ENCODE assay signal across 8 cellular contexts in the genomic region with DNA sequence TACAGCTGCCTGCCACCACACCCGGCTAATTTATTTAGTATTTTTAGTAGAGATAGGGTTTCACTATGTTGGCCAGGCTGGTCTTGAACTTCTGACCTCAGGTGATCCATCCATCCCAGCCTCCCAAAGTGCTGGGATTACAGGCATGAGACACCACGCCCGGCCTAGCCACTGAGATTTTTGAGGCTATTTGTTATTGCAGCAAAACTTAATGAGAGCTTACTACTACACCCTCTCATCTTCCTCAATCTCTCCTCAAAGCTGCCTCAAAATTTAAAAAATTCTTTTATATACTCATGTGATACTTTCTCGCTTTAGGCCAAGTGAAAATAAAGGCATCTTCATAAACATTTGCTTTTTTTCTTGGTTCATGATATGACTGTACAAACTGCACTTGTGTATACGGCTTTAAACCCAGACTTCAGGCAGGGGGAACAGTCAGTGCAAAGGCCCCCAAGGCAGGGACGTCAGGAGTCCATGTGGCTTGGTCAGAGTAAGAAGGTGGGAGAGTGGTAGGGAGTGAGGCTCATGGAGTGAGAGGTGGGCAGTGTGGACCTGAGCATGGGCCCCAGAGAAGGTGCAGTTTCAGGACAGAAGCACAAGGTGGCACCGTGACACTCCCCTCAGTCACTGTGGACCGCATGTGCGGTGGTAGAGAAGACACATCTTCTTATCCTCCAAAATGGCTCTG. TPM values are rescaled to one million over a fixed set of nuclear protein-coding genes. Genes with fewer than 3 reads are reported as not detected.
A peak's percentile ranks its signal among the peaks of the same experiment; 100 is the strongest.
DNase-seq lines count a peak whose midpoint lies in the region; ATAC-seq and TF ChIP-seq lines count a peak whose summit lies in the region.

No MANE protein-coding gene starts in this region.

- H3K4me3 Mint-ChIP-seq in activated naive CD4-positive, alpha-beta T cell treated with anti-CD3 and anti-CD28 coated beads, Interleukin-2, amount 10 ng/mL, durations not matched to agents 7 days and 5 days, result no peak overlapping the region
- no peak overlapping the region for H3K4me3 Mint-ChIP-seq in progenitor cell of endocrine pancreas (ENCODE audit: low read depth)

- H3K4me3 ChIP-seq in MM.1S (ENCODE audit: low read length) (no peak overlapping the region), SJSA1 (no peak overlapping the region), aorta (ENCODE audit: low read length in 2 of 2) (no peak overlapping the region)

- peak; percentile 92 for TF ChIP-seq CTCF in MM.1S (IDR thresholded peaks at IDR 0.05; ENCODE audit: low read length)
- TF ChIP-seq CTCF in progenitor cell of endocrine pancreas (IDR thresholded peaks at IDR 0.05; ENCODE audit: unreplicated experiment), result peak; percentile 75

- no peaks in the 10 kb centered on the region for H3F3A ChIP-seq in MM.1S (ENCODE audit: insufficient read depth, low read length)

- no peaks in the 10 kb centered on the region for H3K79me2 ChIP-seq in MM.1S (ENCODE audit: low read length)

- no peak overlapping the region for H3K9ac ChIP-seq in MM.1S (ENCODE audit: low read length)

- peaks cover 32% of the 10 kb centered on the region for H3K27me3 Mint-ChIP-seq in activated naive CD4-positive, alpha-beta T cell treated with anti-CD3 and anti-CD28 coated beads, Interleukin-2, amount 10 ng/mL, durations not matched to agents 7 days and 5 days
- H3K27me3 Mint-ChIP-seq in progenitor cell of endocrine pancreas, result peaks cover 23% of the 10 kb centered on the region

- no peaks in the 10 kb centered on the region for H4K20me1 ChIP-seq in MM.1S (ENCODE audit: insufficient read depth, low read length)

- CTCF ChIA-PET in activated naive CD4-positive, alpha-beta T cell treated with anti-CD3 and anti-CD28 coated beads, Interleukin-2, amount 10 ng/mL, durations not matched to agents 7 days and 5 days (lab: Charles Lee), result interaction anchor here (1.3 to 8.2 kb wide), 14 partner anchors 16 to 296 kb away, joined by 5 to 190 read pairs (median 8); no protein-coding TSS in a partner anchor

- peaks cover 28% of the 10 kb centered on the region for H3K4me1 Mint-ChIP-seq in activated naive CD4-positive, alpha-beta T cell treated with anti-CD3 and anti-CD28 coated beads, Interleukin-2, amount 10 ng/mL, durations not matched to agents 7 days and 5 days
- H3K4me1 Mint-ChIP-seq in progenitor cell of endocrine pancreas (ENCODE audit: low read depth), result peaks cover 4% of the 10 kb centered on the region

- H3K9me2 ChIP-seq in MM.1S (replicated peaks; ENCODE audit: insufficient read depth, low read length), result no peaks in the 10 kb centered on the region

- 44 to 50% methylated on average over 9 of the region's 9 CpGs for WGBS in aorta, 2 donors

- no peaks in the 10 kb centered on the region for H3K9me3 ChIP-seq in MM.1S (replicated peaks; ENCODE audit: insufficient read depth, low read length)
- no peaks in the 10 kb centered on the region for H3K9me3 ChIP-seq in SJSA1 (replicated peaks)
- H3K9me3 ChIP-seq in aorta (ENCODE audit: control insufficient read depth, low read length), result no peaks in the 10 kb centered on the region

- H3K27ac Mint-ChIP-seq in activated naive CD4-positive, alpha-beta T cell treated with anti-CD3 and anti-CD28 coated beads, Interleukin-2, amount 10 ng/mL, durations not matched to agents 7 days and 5 days, result no peak overlapping the region
- H3K27ac Mint-ChIP-seq in progenitor cell of endocrine pancreas, result no peak overlapping the region

- H2AFZ ChIP-seq in MM.1S (ENCODE audit: low read length), result no peak overlapping the region

- intact Hi-C loops in aorta (cut with DNase I), result loop anchor here (1.0 to 10.0 kb wide), 2 partner anchors 97 to 228 kb away; a partner anchor contains a TSS

- DNase-seq in ELR (ENCODE audit: low read depth) (peak; percentile 72), H4 (ENCODE audit: low spot score) (peak; percentile 74), MM.1S (peak; percentile 59), SJSA1 (ENCODE audit: low read depth in 1 of 2, low spot score in 2 of 2) (peak; percentile 45 to 61), glomerular visceral epithelial cell (ENCODE audit: extremely low spot score) (peak; percentile 64), progenitor cell of endocrine pancreas (ENCODE audit: low spot score, unreplicated experiment) (peak; percentile 49), aorta (peak; percentile 73 to 86)
- peak; percentile 81 for DNase-seq in activated naive CD4-positive, alpha-beta T cell treated with anti-CD3 and anti-CD28 coated beads, Interleukin-2, amount 10 ng/mL, durations not matched to agents 7 days and 5 days

- H3K27ac ChIP-seq in MM.1S (ENCODE audit: low read length) (no peak overlapping the region), SJSA1 (no peak overlapping the region), aorta (ENCODE audit: low read depth in 1 of 2, low read length in 2 of 2) (no peak overlapping the region)

- no peaks in the 10 kb centered on the region for H3K36me3 ChIP-seq in MM.1S (replicated peaks; ENCODE audit: insufficient read depth, low read length)
- H3K36me3 ChIP-seq in SJSA1, result no peaks in the 10 kb centered on the region
- H3K36me3 ChIP-seq in aorta (ENCODE audit: control insufficient read depth in 1 of 2, insufficient read depth in 2 of 2, low read length in 1 of 2), result no peaks in the 10 kb centered on the region

- H3K9me3 Mint-ChIP-seq in activated naive CD4-positive, alpha-beta T cell treated with anti-CD3 and anti-CD28 coated beads, Interleukin-2, amount 10 ng/mL, durations not matched to agents 7 days and 5 days, result no peaks in the 10 kb centered on the region
- H3K9me3 Mint-ChIP-seq in progenitor cell of endocrine pancreas (ENCODE audit: low read depth), result peaks cover 4% of the 10 kb centered on the region

- no peaks in the 10 kb centered on the region for H3K36me3 Mint-ChIP-seq in activated naive CD4-positive, alpha-beta T cell treated with anti-CD3 and anti-CD28 coated beads, Interleukin-2, amount 10 ng/mL, durations not matched to agents 7 days and 5 days
- no peaks in the 10 kb centered on the region for H3K36me3 Mint-ChIP-seq in progenitor cell of endocrine pancreas (ENCODE audit: insufficient read depth)

- ATAC-seq in aorta (ENCODE audit: low FRiP score), result peak; percentile 91

- H3K4me1 ChIP-seq in MM.1S (ENCODE audit: low read length) (peaks cover 2% of the 10 kb centered on the region), SJSA1 (replicated peaks) (no peaks in the 10 kb centered on the region), aorta (ENCODE audit: control insufficient read depth in 1 of 2, insufficient read depth in 2 of 2, low read length in 2 of 2) (no peaks in the 10 kb centered on the region)

- H3K27me3 ChIP-seq in MM.1S (replicated peaks; ENCODE audit: insufficient read depth, low read length), result no peaks in the 10 kb centered on the region
- 0 out of 2 replicates have a peak, but pooled peaks cover 7% of the 10 kb centered on the region for H3K27me3 ChIP-seq in SJSA1 (replicated peaks)
- no peaks in the 10 kb centered on the region for H3K27me3 ChIP-seq in aorta (ENCODE audit: control insufficient read depth in 1 of 2, insufficient read depth in 2 of 2, low read length in 1 of 2)

- no peak overlapping the region for H3K4me2 ChIP-seq in MM.1S (ENCODE audit: low read depth, low read length)

RNA-seq across cellular contexts. Expression of a gene that starts 55.5 kb away (rescaled TPM):
- 57.8 and 65.2 TPM in 2 replicates for total RNA-seq in H4 (2014; rRNA removed; shearing (Covaris generic))
- 45.3 and 53.6 TPM in 2 replicates for total RNA-seq in SJSA1 (2014; rRNA removed; shearing (Covaris generic))
- 52.8 and 60.3 TPM in 2 replicates for total RNA-seq in progenitor cell of endocrine pancreas
- 10 to 100 TPM; 69.1 to 70.5 TPM for total RNA-seq in aorta
- 10 to 100 TPM; 38.9 to 56.0 TPM for polyA plus RNA-seq in aorta
